In genomic region chr6:30067460-30068139, GRCh38 we compare ENCODE assay signal across 9 cellular contexts. TPM values are rescaled to one million over a fixed set of nuclear protein-coding genes. Genes with fewer than 3 reads are reported as not detected.
DNase-seq lines count a peak whose midpoint lies in the region; ATAC-seq and TF ChIP-seq lines count a peak whose summit lies in the region.
"Had no signal": no experiment of that assay in that cellular context is flagged by ENCODE, and none has a peak within 500 bp of the region (broad histone marks: within the 10 kb centered on the region; RNA-seq: fewer than 3 reads in every experiment).

No MANE protein-coding gene starts in this region.

- DNase-seq in heart left ventricle (no peak), cardiac septum (ENCODE audit: low spot score) (no peak), body of pancreas (no peak), lower lobe of right lung (no peak), vagina (ENCODE audit: extremely low spot score in 2 of 2) (peak in 1 of 2 donors; percentile 94), medulla oblongata (ENCODE audit: extremely low spot score) (no peak)

- H3K4me1 ChIP-seq in heart left ventricle = peaks cover 0 to 40% (median 25%) of the 10 kb centered on the region in 12 donors
- peaks cover 24% of the 10 kb centered on the region for H3K4me1 ChIP-seq in body of pancreas
- H3K4me1 ChIP-seq in lower lobe of right lung = peaks cover 40% of the 10 kb centered on the region
- peaks cover 36% of the 10 kb centered on the region for H3K4me1 ChIP-seq in vagina

- H3K36me3 ChIP-seq in heart left ventricle (peaks cover 0 to 35% (median 24%) of the 10 kb centered on the region in 9 donors), body of pancreas (replicated peaks in 1 of 2; ENCODE audit: insufficient read depth in 1 of 2, low read depth in 2 of 2) (peaks cover 0 to 2% of the 10 kb centered on the region in 2 donors), lower lobe of right lung (peaks cover 40% of the 10 kb centered on the region), vagina (peaks cover 0 to 9% of the 10 kb centered on the region in 2 donors)

- TF ChIP-seq CTCF in heart left ventricle (IDR thresholded peaks at IDR 0.05) (no peak), body of pancreas (IDR thresholded peaks at IDR 0.05) (no peak), lower lobe of right lung (IDR thresholded peaks at IDR 0.05) (no peak), vagina (IDR thresholded peaks at IDR 0.05) (no peak)

- 13 to 17% (median 14%) methylated on average over 8 of the region's 8 CpGs for WGBS in heart left ventricle, 4 donors
- 6 to 7% methylated on average over 8 of the region's 8 CpGs for WGBS in body of pancreas, 2 donors

- peaks cover 0 to 21% (median 15%) of the 10 kb centered on the region in 9 donors for H3K27me3 ChIP-seq in heart left ventricle
- no peaks in the 10 kb centered on the region for H3K27me3 ChIP-seq in body of pancreas
- H3K27me3 ChIP-seq in lower lobe of right lung (ENCODE audit: low read depth) = peaks cover 8% of the 10 kb centered on the region
- H3K27me3 ChIP-seq in vagina = no peaks in the 10 kb centered on the region

- no peak for ATAC-seq in heart left ventricle
- peak; percentile 1 for ATAC-seq in body of pancreas
- no peak for ATAC-seq in lower lobe of right lung
- ATAC-seq in GM21737 (IDR thresholded peaks at IDR 0.05; ENCODE audit: unreplicated experiment) = no peak
- no peak for ATAC-seq in HG02973 (IDR thresholded peaks at IDR 0.05; ENCODE audit: unreplicated experiment)

- H3K9me3 ChIP-seq in heart left ventricle = no peaks in the 10 kb centered on the region
- no peaks in the 10 kb centered on the region for H3K9me3 ChIP-seq in body of pancreas
- H3K9me3 ChIP-seq in lower lobe of right lung = no peaks in the 10 kb centered on the region
- no peaks in the 10 kb centered on the region for H3K9me3 ChIP-seq in vagina

- intact Hi-C loops in heart left ventricle (cut with DNase I) = loop anchor here in 7 of 10 donors (2.0 to 10.0 kb wide), 4 partner anchors 33 to 257 kb away; partner anchors contain the start of gene TRIM39 (in 1 of the 7)
- intact Hi-C loops in cardiac septum (cut with DNase I) = loop anchor here (2.0 kb wide), 1 partner anchor 35 kb away; no protein-coding TSS in a partner anchor
- intact Hi-C loops in body of pancreas (cut with DNase I) = no loop called here
- intact Hi-C loops in lower lobe of right lung (cut with DNase I) = no loop called here
- intact Hi-C loops in vagina (cut with DNase I) = no loop called here

- no peak for TF ChIP-seq POLR2A in heart left ventricle (IDR thresholded peaks at IDR 0.05)
- no peak for TF ChIP-seq POLR2A in body of pancreas (IDR thresholded peaks at IDR 0.05)
- no peak for TF ChIP-seq POLR2A in vagina (IDR thresholded peaks at IDR 0.05)

- H3K27ac ChIP-seq in heart left ventricle (peak overlapping the region; percentile 68 to 95 (median 91)), body of pancreas (peak overlapping the region; percentile 63 to 91 (median 81)), lower lobe of right lung (peak overlapping the region; percentile 91), vagina (peak overlapping the region; percentile 85)

- H3K4me3 ChIP-seq in heart left ventricle (peak overlapping the region; percentile 51 to 86 (median 74)), body of pancreas (peak overlapping the region; percentile 49 to 83), lower lobe of right lung (peak overlapping the region; percentile 84), vagina (peak overlapping the region; percentile 59 to 78)

RNA-seq across cellular contexts. Expression of gene PPP1R11, which starts 0.6 kb away (rescaled TPM):
- 10 to 100 TPM; 41.6 to 64.7 (median 44.9) TPM for total RNA-seq in heart left ventricle
- 10 to 100 TPM; 38.7 to 90.3 TPM for polyA plus RNA-seq in heart left ventricle
- 41.4 TPM for total RNA-seq in cardiac septum
- total RNA-seq in body of pancreas = 10 to 100 TPM; 18.9 to 34.3 TPM
- total RNA-seq in lower lobe of right lung = 65.7 TPM
- 19.6 TPM for total RNA-seq in vagina

RNA-seq across cellular contexts. Expression of gene POLR1H, which starts 6.5 kb away (rescaled TPM):
- total RNA-seq in heart left ventricle (10 to 100 TPM; 11.7 to 19.8 (median 14.7) TPM), cardiac septum (15.5 TPM), body of pancreas (10 to 100 TPM in 1 of 2 donors, 1 to 10 TPM in 1; 7.6 to 18.7 TPM), lower lobe of right lung (22.4 TPM), vagina (31.2 TPM)
- 10 to 100 TPM; 20.9 to 46.1 TPM for polyA plus RNA-seq in heart left ventricle

RNA-seq across cellular contexts. Expression of gene RNF39, which starts 8.0 kb away (rescaled TPM):
- under 1 TPM in 1 of 9 donors, not detected in 8; 0.68 TPM for total RNA-seq in heart left ventricle
- not detected for polyA plus RNA-seq in heart left ventricle
- not detected for total RNA-seq in cardiac septum
- 1 to 10 TPM in 1 of 2 donors, not detected in 1; 1.6 TPM for total RNA-seq in body of pancreas
- 2.5 TPM for total RNA-seq in lower lobe of right lung
- 18.2 TPM for total RNA-seq in vagina
- total RNA-seq: frontal cortex had no signal

RNA-seq across cellular contexts. Expression of gene TRIM31, which starts 45.3 kb away (rescaled TPM):
- total RNA-seq in heart left ventricle = not detected
- not detected for polyA plus RNA-seq in heart left ventricle
- total RNA-seq in cardiac septum = not detected
- under 1 TPM in 1 of 2 donors, not detected in 1; 0.26 TPM for total RNA-seq in body of pancreas
- 0.62 TPM for total RNA-seq in lower lobe of right lung
- total RNA-seq in vagina = not detected
- total RNA-seq: frontal cortex had no signal

Comparison
In these comparisons a context has a peak if more than half of its experiments do, and no peak if none do; other contexts are left out.
1. intact Hi-C loops: an anchor here in heart left ventricle (2.0 to 10.0 kb wide) and cardiac septum (2.0 kb wide); none called in body of pancreas, lower lobe of right lung and vagina.